In the genomic region with DNA sequence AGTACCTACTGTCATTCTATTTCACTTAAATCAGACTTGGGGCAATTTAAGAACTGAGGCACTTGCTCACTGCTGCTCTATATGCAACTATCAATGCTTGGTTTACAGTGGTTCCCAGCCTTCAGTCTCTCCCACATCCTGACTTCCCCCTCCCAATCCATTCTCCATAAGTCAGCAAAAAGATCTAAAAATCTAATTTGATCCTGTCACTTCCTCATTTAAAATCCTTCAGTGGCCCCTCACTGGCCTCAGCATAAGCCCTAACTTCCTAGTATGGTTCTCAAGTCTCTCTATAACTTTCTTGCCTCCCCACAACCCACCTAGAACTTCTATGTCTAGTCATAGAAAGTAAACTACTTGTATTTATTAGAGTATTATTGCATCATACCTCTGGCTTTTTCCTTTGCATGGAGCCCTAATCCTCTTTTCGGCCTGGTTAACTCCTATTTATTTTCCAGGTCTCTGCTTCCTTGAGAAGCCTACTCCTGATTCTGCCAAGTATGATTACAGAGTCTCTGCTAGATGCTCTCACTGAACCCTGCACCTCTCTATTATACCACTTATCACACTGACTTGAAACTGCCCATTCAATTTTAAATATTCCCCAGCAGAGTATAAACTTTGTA, we compare ENCODE assay signal across 1 cellular context.
TF ChIP-seq lines count a peak whose summit lies in the region.

No MANE protein-coding gene starts in this region.

TF ChIP-seq in Ishikawa, 13 proteins besides CTCF, POLR2A, EP300 and RAD21 (continued from another document):
- TF ChIP-seq REST (IDR thresholded peaks at IDR 0.05; ENCODE audit: low read depth): no peak
